Comparison of ENCODE assay signal across 8 cellular contexts in genomic region chr12:43444940-43445564, GRCh38.
A peak's percentile ranks its signal among the peaks of the same experiment; 100 is the strongest.
DNase-seq lines count a peak whose midpoint lies in the region; ATAC-seq and TF ChIP-seq lines count a peak whose summit lies in the region.

No MANE protein-coding gene starts in this region.

- no peak overlapping the region for H3K27ac ChIP-seq in WERI-Rb-1

- no peaks in the 10 kb centered on the region for H3K9me3 ChIP-seq in WERI-Rb-1 (ENCODE audit: severe bottlenecking)

- DNase-seq in DMS 273 (lab: John Stamatoyannopoulos, UW; ENCODE audit: unreplicated experiment): peak; percentile 63
- no peak for DNase-seq in DMS 273 treated with DMSO at 0.1 percent for 48 hours (lab: John Stamatoyannopoulos, UW)
- peak; percentile 22 for DNase-seq in MV-4-11 (lab: John Stamatoyannopoulos, UW)
- peak; percentile 67 for DNase-seq in WERI-Rb-1
- peak; percentile 47 to 71 for DNase-seq in dermis microvascular lymphatic vessel endothelial cell (ENCODE audit: low read depth in 2 of 2)
- DNase-seq in midbrain (lab: John Stamatoyannopoulos, UW): peak; percentile 34
- peak; percentile 82 for DNase-seq in superior temporal gyrus (ENCODE audit: extremely low spot score)

- H3K27me3 ChIP-seq in WERI-Rb-1 (ENCODE audit: insufficient read depth, low read depth, severe bottlenecking): no peaks in the 10 kb centered on the region

- no peak overlapping the region for H3K4me3 ChIP-seq in WERI-Rb-1 (ENCODE audit: low read depth, low read length)

- peak; percentile 59 for ATAC-seq in GM21737 (IDR thresholded peaks at IDR 0.05; ENCODE audit: unreplicated experiment)

- peak; percentile 73 for TF ChIP-seq CTCF in WERI-Rb-1 (IDR thresholded peaks at IDR 0.05; ENCODE audit: low read depth, low read length)

- no peaks in the 10 kb centered on the region for H3K36me3 ChIP-seq in WERI-Rb-1
